ENCODE assay signal across 1 cellular context in the genomic region with DNA sequence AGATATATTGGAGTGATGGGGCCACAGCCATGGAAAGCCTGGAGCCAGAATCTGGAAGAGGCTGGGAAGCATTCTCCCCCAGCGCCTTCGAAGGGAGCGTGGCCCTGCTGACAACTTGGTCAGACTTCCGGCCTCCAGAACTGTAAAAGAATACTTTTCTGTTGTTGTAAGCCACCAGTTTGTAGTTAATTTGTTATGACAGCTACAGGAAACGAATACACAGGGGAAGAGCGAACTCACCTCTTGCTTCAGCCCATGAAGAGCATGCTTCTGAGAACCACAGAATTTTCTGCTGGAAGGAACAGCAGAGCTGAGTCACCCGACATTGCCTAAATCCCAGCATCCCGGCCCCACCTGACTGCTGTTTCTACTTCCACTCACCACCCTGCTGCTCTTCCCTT.
TF ChIP-seq lines count a peak whose summit lies in the region.

No MANE protein-coding gene starts in this region.

TF ChIP-seq in WTC11, 78 proteins besides CTCF, POLR2A, EP300 and RAD21 (continued from another document):
- TF ChIP-seq, protein P1, sequence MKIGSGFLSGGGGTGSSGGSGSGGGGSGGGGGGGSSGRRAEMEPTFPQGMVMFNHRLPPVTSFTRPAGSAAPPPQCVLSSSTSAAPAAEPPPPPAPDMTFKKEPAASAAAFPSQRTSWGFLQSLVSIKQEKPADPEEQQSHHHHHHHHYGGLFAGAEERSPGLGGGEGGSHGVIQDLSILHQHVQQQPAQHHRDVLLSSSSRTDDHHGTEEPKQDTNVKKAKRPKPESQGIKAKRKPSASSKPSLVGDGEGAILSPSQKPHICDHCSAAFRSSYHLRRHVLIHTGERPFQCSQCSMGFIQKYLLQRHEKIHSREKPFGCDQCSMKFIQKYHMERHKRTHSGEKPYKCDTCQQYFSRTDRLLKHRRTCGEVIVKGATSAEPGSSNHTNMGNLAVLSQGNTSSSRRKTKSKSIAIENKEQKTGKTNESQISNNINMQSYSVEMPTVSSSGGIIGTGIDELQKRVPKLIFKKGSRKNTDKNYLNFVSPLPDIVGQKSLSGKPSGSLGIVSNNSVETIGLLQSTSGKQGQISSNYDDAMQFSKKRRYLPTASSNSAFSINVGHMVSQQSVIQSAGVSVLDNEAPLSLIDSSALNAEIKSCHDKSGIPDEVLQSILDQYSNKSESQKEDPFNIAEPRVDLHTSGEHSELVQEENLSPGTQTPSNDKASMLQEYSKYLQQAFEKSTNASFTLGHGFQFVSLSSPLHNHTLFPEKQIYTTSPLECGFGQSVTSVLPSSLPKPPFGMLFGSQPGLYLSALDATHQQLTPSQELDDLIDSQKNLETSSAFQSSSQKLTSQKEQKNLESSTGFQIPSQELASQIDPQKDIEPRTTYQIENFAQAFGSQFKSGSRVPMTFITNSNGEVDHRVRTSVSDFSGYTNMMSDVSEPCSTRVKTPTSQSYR (CRISPR knock-in tag; IDR thresholded peaks at IDR 0.05): no peak
- TF ChIP-seq FOXK1 (CRISPR knock-in tag; IDR thresholded peaks at IDR 0.05): no peak
- TF ChIP-seq IRF2 (CRISPR knock-in tag; IDR thresholded peaks at IDR 0.05; ENCODE audit: borderline replicate concordance, low read depth): no peak
- no peak for TF ChIP-seq NFYB (CRISPR knock-in tag; conservative IDR thresholded peaks at IDR 0.05; ENCODE audit: low read depth)
TF ChIP-seq in WTC11: peak in this region for 0.
